Comparison of ENCODE assay signal across 1 cellular context in genomic region chr22:40665312-40665711, GRCh38.
TF ChIP-seq lines count a peak whose summit lies in the region.

No MANE protein-coding gene starts in this region.

TF ChIP-seq in IMR-90, 13 proteins besides CTCF, POLR2A, EP300 and RAD21 (continued from another document):
- TF ChIP-seq, protein P1, sequence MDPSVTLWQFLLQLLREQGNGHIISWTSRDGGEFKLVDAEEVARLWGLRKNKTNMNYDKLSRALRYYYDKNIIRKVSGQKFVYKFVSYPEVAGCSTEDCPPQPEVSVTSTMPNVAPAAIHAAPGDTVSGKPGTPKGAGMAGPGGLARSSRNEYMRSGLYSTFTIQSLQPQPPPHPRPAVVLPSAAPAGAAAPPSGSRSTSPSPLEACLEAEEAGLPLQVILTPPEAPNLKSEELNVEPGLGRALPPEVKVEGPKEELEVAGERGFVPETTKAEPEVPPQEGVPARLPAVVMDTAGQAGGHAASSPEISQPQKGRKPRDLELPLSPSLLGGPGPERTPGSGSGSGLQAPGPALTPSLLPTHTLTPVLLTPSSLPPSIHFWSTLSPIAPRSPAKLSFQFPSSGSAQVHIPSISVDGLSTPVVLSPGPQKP (IDR thresholded peaks at IDR 0.05; ENCODE audit: borderline replicate concordance, low read depth, low read length): no peak
- TF ChIP-seq CHD1 (IDR thresholded peaks at IDR 0.05; ENCODE audit: low read depth, low read length): no peak
- TF ChIP-seq SMC3 (IDR thresholded peaks at IDR 0.05; ENCODE audit: low read depth, low read length): no peak
- TF ChIP-seq RFX5 (IDR thresholded peaks at IDR 0.05; ENCODE audit: low read depth, low read length): no peak
- TF ChIP-seq RCOR1 (IDR thresholded peaks at IDR 0.05; ENCODE audit: insufficient replicate concordance, low read length): no peak
